ENCODE assay signal across 1 cellular context in genomic region chr10:124999433-125000365, GRCh38.
TF ChIP-seq lines count a peak whose summit lies in the region.

No MANE protein-coding gene starts in this region.

TF ChIP-seq in endothelial cell of umbilical vein, 7 proteins besides CTCF, POLR2A, EP300 and RAD21 (continued from another document):
- TF ChIP-seq GATA2 (IDR thresholded peaks at IDR 0.05; ENCODE audit: insufficient read depth, insufficient read length, low read depth, low read length) (no peak), POLR2AphosphoS5 (IDR thresholded peaks at IDR 0.05; ENCODE audit: insufficient read depth, low read depth, low read length) (no peak)
